Comparison of ENCODE assay signal across 33 cellular contexts in genomic region chr2:235909371-235909770, GRCh38.
"Had no signal": no experiment of that assay in that cellular context is flagged by ENCODE, and none has a peak within 500 bp of the region (broad histone marks: within the 10 kb centered on the region; RNA-seq: fewer than 3 reads in every experiment).

No MANE protein-coding gene starts in this region.

- H3K27me3 Mint-ChIP-seq: central memory CD8-positive, alpha-beta T cell had no signal

- H3K27me3 ChIP-seq: ascending aorta, cardiac muscle cell, colonic mucosa, Peyer's patch, SJSA1 had no signal

- H3K27ac ChIP-seq: ascending aorta, cardiac muscle cell, colonic mucosa, Peyer's patch, SJSA1, WERI-Rb-1 had no signal

- H3K36me3 Mint-ChIP-seq: activated naive CD8-positive, alpha-beta T cell treated with anti-CD3 and anti-CD28 coated beads, Interleukin-2, amount 10 ng/mL, durations not matched to agents 7 days and 5 days; IgD-negative memory B cell; T-cell had no signal

- H3K4me3 ChIP-seq: ascending aorta, cardiac muscle cell, colonic mucosa, Peyer's patch, SJSA1 had no signal

- H3K9me3 ChIP-seq: ascending aorta, colonic mucosa, Peyer's patch, SJSA1 had no signal

- H3K4me1 Mint-ChIP-seq: activated naive CD8-positive, alpha-beta T cell treated with anti-CD3 and anti-CD28 coated beads, Interleukin-2, amount 10 ng/mL, durations not matched to agents 7 days and 5 days; activated T-helper 17 cell treated with anti-CD3 and anti-CD28 coated beads, Interleukin-2, amount 50 U/mL, for 72 hours; central memory CD8-positive, alpha-beta T cell; T-cell had no signal

- H3K27ac Mint-ChIP-seq: activated CD8-positive, alpha-beta T cell treated with anti-CD3 and anti-CD28 coated beads for 36 hours; activated naive CD8-positive, alpha-beta T cell treated with anti-CD3 and anti-CD28 coated beads, Interleukin-2, amount 10 ng/mL, durations not matched to agents 7 days and 5 days; activated T-cell treated with anti-CD3 and anti-CD28 coated beads, Interleukin-2, amount 50 U/mL, for 72 hours; activated T-helper 17 cell treated with anti-CD3 and anti-CD28 coated beads, Interleukin-2, amount 50 U/mL, for 72 hours; IgD-negative memory B cell; T-cell had no signal

- H3K36me3 ChIP-seq: cardiac muscle cell, colonic mucosa had no signal

- DNase-seq: activated CD4-positive, alpha-beta T cell treated with anti-CD3 and anti-CD28 coated beads for 1 hour; activated CD4-positive, alpha-beta T cell treated with anti-CD3 and anti-CD28 coated beads for 48 hours; activated CD4-positive, CD25-positive, alpha-beta regulatory T cell; activated CD8-positive, alpha-beta T cell treated with anti-CD3 and anti-CD28 coated beads for 36 hours; activated effector memory CD4-positive, alpha-beta T cell treated with anti-CD3 and anti-CD28 coated beads, Interleukin-2, amount 50 U/mL, for 16 hours; activated naive CD4-positive, alpha-beta T cell; activated naive CD4-positive, alpha-beta T cell treated with anti-CD3 and anti-CD28 coated beads, Interleukin-2, amount 50 U/mL, for 16 hours; activated naive CD8-positive, alpha-beta T cell treated with anti-CD3 and anti-CD28 coated beads, Interleukin-2, amount 10 ng/mL, durations not matched to agents 7 days and 5 days; activated T-cell treated with anti-CD3 and anti-CD28 coated beads, Interleukin-2, amount 50 U/mL, for 1 hour; activated T-cell treated with anti-CD3 and anti-CD28 coated beads, Interleukin-2, amount 50 U/mL, for 72 hours; amygdala; colonic mucosa; KG1; NCI-H1092 treated with DMSO at 0.1 percent for 48 hours; NCI-H1417 treated with DMSO at 0.1 percent for 48 hours; NCI-H187 treated with DMSO at 0.1 percent for 48 hours; NCI-H2081; NCI-H2171 treated with DMSO at 0.1 percent for 48 hours; NCI-H226; NCI-H526; NCI-H748 treated with DMSO at 0.1 percent for 48 hours; Peyer's patch; SHP77 treated with DMSO at 0.1 percent for 48 hours; T-cell; T1000 had no signal

- ATAC-seq: activated CD8-positive, alpha-beta T cell treated with anti-CD3 and anti-CD28 coated beads for 36 hours; activated T-cell treated with anti-CD3 and anti-CD28 coated beads, Interleukin-2, amount 50 U/mL, for 72 hours; activated T-helper 17 cell treated with anti-CD3 and anti-CD28 coated beads, Interleukin-2, amount 50 U/mL, for 72 hours; SK-N-SH treated with all-trans-retinoic acid at 6 μM for 48 hours; T-cell had no signal

- H3K4me1 ChIP-seq: ascending aorta, colonic mucosa, Peyer's patch, SJSA1 had no signal

- H3K4me3 Mint-ChIP-seq: activated CD8-positive, alpha-beta T cell treated with anti-CD3 and anti-CD28 coated beads for 36 hours; activated naive CD8-positive, alpha-beta T cell treated with anti-CD3 and anti-CD28 coated beads, Interleukin-2, amount 10 ng/mL, durations not matched to agents 7 days and 5 days; activated T-cell treated with anti-CD3 and anti-CD28 coated beads, Interleukin-2, amount 50 U/mL, for 72 hours; activated T-helper 17 cell treated with anti-CD3 and anti-CD28 coated beads, Interleukin-2, amount 50 U/mL, for 72 hours; central memory CD8-positive, alpha-beta T cell; IgD-negative memory B cell; T-cell had no signal
